In genomic region chr18:41265047-41265446, GRCh38 we compare ENCODE assay signal across 33 cellular contexts.
DNase-seq lines count a peak whose midpoint lies in the region; ATAC-seq, FAIRE-seq and TF ChIP-seq lines count a peak whose summit lies in the region.
"Had no signal": no experiment of that assay in that cellular context is flagged by ENCODE, and none has a peak within 500 bp of the region (broad histone marks: within the 10 kb centered on the region; RNA-seq: fewer than 3 reads in every experiment).

No MANE protein-coding gene starts in this region.

- no peaks in the 10 kb centered on the region for H3K79me2 ChIP-seq in OCI-LY3 (ENCODE audit: low read length)
- H3K79me2 ChIP-seq in H1 (ENCODE audit: control insufficient read depth in 1 of 2, insufficient read depth in 2 of 2, low read length in 2 of 2), result no peaks in the 10 kb centered on the region
- no peaks in the 10 kb centered on the region for H3K79me2 ChIP-seq in keratinocyte (ENCODE audit: control insufficient read depth, insufficient read depth, low read length)

- intact Hi-C loops in heart left ventricle (cut with DNase I), result no loop called here

- H3K27me3 Mint-ChIP-seq in activated T-cell treated with anti-CD3 and anti-CD28 coated beads, Interleukin-2, amount 50 U/mL, for 72 hours (ENCODE audit: low read depth), result no peaks in the 10 kb centered on the region
- H3K27me3 Mint-ChIP-seq in T-cell, result no peaks in the 10 kb centered on the region
- H3K27me3 Mint-ChIP-seq: activated naive CD8-positive, alpha-beta T cell; central memory CD8-positive, alpha-beta T cell; stimulated activated naive B cell treated with anti-CD40 and anti-IgM and Interleukin-4, amounts not matched to agents 10 μg/mL and 1 μg/mL and 100 μg/mL, for 72 hours; type B pancreatic cell had no signal

- no peaks in the 10 kb centered on the region for H4K20me1 ChIP-seq in OCI-LY3 (ENCODE audit: insufficient read depth, low read length)
- no peaks in the 10 kb centered on the region for H4K20me1 ChIP-seq in H1 (replicated peaks in 1 of 2; ENCODE audit: control insufficient read depth in 1 of 2, insufficient read depth in 2 of 2, low read length in 2 of 2)
- no peaks in the 10 kb centered on the region for H4K20me1 ChIP-seq in keratinocyte (ENCODE audit: control insufficient read depth, extremely low read depth, insufficient read depth, low read length)

- ATAC-seq in activated T-cell treated with anti-CD3 and anti-CD28 coated beads, Interleukin-2, amount 50 U/mL, for 72 hours (replicated peaks in 1 of 2), result no peak
- ATAC-seq in heart left ventricle (no peak), T-cell (replicated peaks in 1 of 4) (no peak)
- ATAC-seq: naive thymus-derived CD8-positive, alpha-beta T cell; stimulated activated naive B cell treated with anti-CD40 and anti-IgM and Interleukin-4, amounts not matched to agents 10 μg/mL and 1 μg/mL and 100 μg/mL, for 72 hours had no signal

- no peak overlapping the region for H2AK5ac ChIP-seq in H1 (ENCODE audit: low read depth, low read length)

- 91% methylated on average over 2 of the region's 2 CpGs; no CpG with 5 or more reads in 1 of the 2 experiments for WGBS in H1 (ENCODE audit: extremely low coverage in 1 of 2, insufficient coverage in 1 of 2, insufficient read length in 1 of 2, insufficient replicate concordance in 2 of 2, low coverage in 1 of 2, low lambda C conversion rate in 2 of 2, missing lambda C conversion rate in 1 of 2), 2 experiments
- 73 to 76% (median 75%) methylated on average over 2 of the region's 2 CpGs for WGBS in heart left ventricle, 4 donors

- no peaks in the 10 kb centered on the region for H3K4me1 ChIP-seq in OCI-LY3 (ENCODE audit: low read length)
- peaks cover 0 to 5% (median 2%) of the 10 kb centered on the region in 4 experiments; a peak in 1 of 7 replicates for H3K4me1 ChIP-seq in H1 (replicated peaks in 1 of 4; ENCODE audit: control insufficient read depth in 3 of 4, insufficient read depth in 4 of 4, low read length in 3 of 4)
- H3K4me1 ChIP-seq in keratinocyte (ENCODE audit: control insufficient read depth, extremely low read depth, insufficient read depth, low read length), result peaks cover 12% of the 10 kb centered on the region
- H3K4me1 ChIP-seq in heart left ventricle, result no peaks in the 10 kb centered on the region
- H3K4me1 ChIP-seq: ascending aorta, Caco-2, Peyer's patch had no signal

- TF ChIP-seq EP300 in H1 (IDR thresholded peaks at IDR 0.05; ENCODE audit: borderline replicate concordance in 1 of 2, low read depth in 2 of 2, low read length in 2 of 2), result no peak

- no peaks in the 10 kb centered on the region for H3K27me3 ChIP-seq in OCI-LY3 (ENCODE audit: low read depth, low read length)
- H3K27me3 ChIP-seq in H1 (replicated peaks in 1 of 4; ENCODE audit: control insufficient read depth in 3 of 4, extremely low read depth in 1 of 4, insufficient read depth in 3 of 4, low read length in 3 of 4), result no peaks in the 10 kb centered on the region
- H3K27me3 ChIP-seq in keratinocyte (ENCODE audit: control insufficient read depth, extremely low read depth, insufficient read depth, low read length), result no peaks in the 10 kb centered on the region
- H3K27me3 ChIP-seq in heart left ventricle, result no peaks in the 10 kb centered on the region
- H3K27me3 ChIP-seq: ascending aorta, Peyer's patch had no signal

- no peak for TF ChIP-seq RAD21 in H1 (IDR thresholded peaks at IDR 0.05 in 1 of 2, conservative IDR thresholded peaks at IDR 0.05 in 1 of 2; ENCODE audit: low read depth in 2 of 2, low read length in 2 of 2)

- no peak overlapping the region for H4K8ac ChIP-seq in H1 (ENCODE audit: extremely low read depth, insufficient read depth, low read length)

- H2BK15ac ChIP-seq in H1 (ENCODE audit: low read length), result no peak overlapping the region

- H2AFZ ChIP-seq in OCI-LY3 (ENCODE audit: low read depth, low read length), result peak overlapping the region; percentile 43; the same call in 1 of the 2 replicates
- 0 out of 2 replicates have a peak overlapping the region, but pooled peaks have one; percentile 18 for H2AFZ ChIP-seq in H1 (ENCODE audit: low read length)
- H2AFZ ChIP-seq in keratinocyte (ENCODE audit: control insufficient read depth, low read length), result peak overlapping the region; percentile 41

- H3K4me3 ChIP-seq in OCI-LY3 (ENCODE audit: low read length), result no peak overlapping the region
- no peak overlapping the region for H3K4me3 ChIP-seq in H1 (ENCODE audit: extremely low read depth in 1 of 4, insufficient read depth in 2 of 4, low read depth in 3 of 4, low read length in 4 of 4)
- H3K4me3 ChIP-seq in keratinocyte (ENCODE audit: control insufficient read depth in 2 of 3, extremely low read depth in 1 of 3, insufficient read depth in 2 of 3, low read depth in 1 of 3, low read length in 3 of 3), result no peak overlapping the region
- no peak overlapping the region for H3K4me3 ChIP-seq in heart left ventricle
- H3K4me3 ChIP-seq: ascending aorta, Peyer's patch, skin epidermis had no signal

- no peak for DNase-seq in H1 (ENCODE audit: low read depth in 1 of 2, low spot score in 2 of 2)
- no peak for DNase-seq in keratinocyte (ENCODE audit: low read depth, low spot score)
- DNase-seq in activated T-cell treated with anti-CD3 and anti-CD28 coated beads, Interleukin-2, amount 50 U/mL, for 72 hours, result no peak
- DNase-seq in heart left ventricle, result no peak
- no peak for DNase-seq in NCI-H2196 treated with DMSO at 0.1 percent for 48 hours (lab: John Stamatoyannopoulos, UW; ENCODE audit: unreplicated experiment)
- no peak for DNase-seq in T-cell
- DNase-seq: activated CD4-positive, alpha-beta T cell treated with anti-CD3 and anti-CD28 coated beads for 4 hours; activated CD8-positive, alpha-beta memory T cell treated with anti-CD3 and anti-CD28 coated beads for 24 hours; activated T-cell treated with anti-CD3 and anti-CD28 coated beads for 4 hours; Caco-2; dermis blood vessel endothelial cell; DMS53; glutamatergic neuron; HCEC 1CT; KG1; kidney; naive thymus-derived CD8-positive, alpha-beta T cell; NCI-H1417; NCI-H2029; Peyer's patch; SHP77 treated with DMSO at 0.1 percent for 48 hours; stimulated activated naive B cell treated with anti-CD40 and anti-IgM and Interleukin-4, amounts not matched to agents 10 μg/mL and 1 μg/mL and 100 μg/mL, for 72 hours had no signal

- CTCF ChIA-PET in H1 (lab: Charles Lee; ENCODE audit: partially characterized antibody), result no interaction called here
- CTCF ChIA-PET in T-cell (lab: Charles Lee), result no interaction called here

- H3K9me1 ChIP-seq in keratinocyte (ENCODE audit: control insufficient read depth, extremely low read depth, insufficient read depth, low read length), result no peaks in the 10 kb centered on the region

- H3K4me2 ChIP-seq in OCI-LY3 (ENCODE audit: low read length), result no peak overlapping the region
- H3K4me2 ChIP-seq in H1 (ENCODE audit: insufficient read depth in 1 of 2, low read depth in 2 of 2, low read length in 2 of 2), result no peak overlapping the region
- H3K4me2 ChIP-seq in keratinocyte (ENCODE audit: control insufficient read depth, extremely low read depth, insufficient read depth, low read depth, low read length), result no peak overlapping the region

- no peaks in the 10 kb centered on the region for H3K4me1 Mint-ChIP-seq in activated T-cell treated with anti-CD3 and anti-CD28 coated beads, Interleukin-2, amount 50 U/mL, for 72 hours (ENCODE audit: low read depth)
- no peaks in the 10 kb centered on the region for H3K4me1 Mint-ChIP-seq in T-cell
- H3K4me1 Mint-ChIP-seq: central memory CD8-positive, alpha-beta T cell; mesothelial cell of epicardium; naive thymus-derived CD8-positive, alpha-beta T cell; stimulated activated naive B cell treated with anti-CD40 and anti-IgM and Interleukin-4, amounts not matched to agents 10 μg/mL and 1 μg/mL and 100 μg/mL, for 72 hours had no signal

- no peak overlapping the region for H3K4me3 Mint-ChIP-seq in activated T-cell treated with anti-CD3 and anti-CD28 coated beads, Interleukin-2, amount 50 U/mL, for 72 hours
- H3K4me3 Mint-ChIP-seq in T-cell, result no peak overlapping the region
- H3K4me3 Mint-ChIP-seq: activated naive CD8-positive, alpha-beta T cell; central memory CD8-positive, alpha-beta T cell; mesothelial cell of epicardium; naive thymus-derived CD8-positive, alpha-beta T cell; stimulated activated naive B cell treated with anti-CD40 and anti-IgM and Interleukin-4, amounts not matched to agents 10 μg/mL and 1 μg/mL and 100 μg/mL, for 72 hours; type B pancreatic cell had no signal

- H3K9ac ChIP-seq in OCI-LY3 (ENCODE audit: low read length) (no peak overlapping the region), H1 (replicated peaks in 1 of 4; ENCODE audit: extremely low read depth in 1 of 4, low read depth in 3 of 4, low read length in 3 of 4) (no peak overlapping the region), keratinocyte (ENCODE audit: control insufficient read depth, extremely low read depth, insufficient read depth, low read length) (no peak overlapping the region)

- H3K23me2 ChIP-seq in H1 (ENCODE audit: low read depth, low read length), result no peaks in the 10 kb centered on the region

- dilution Hi-C loops in keratinocyte (cut with MboI; ENCODE audit: extremely low pct_ligation_motif_present, low sequenced_read_pairs), result no loop called here

- H3K36me3 ChIP-seq in OCI-LY3 (replicated peaks; ENCODE audit: low read depth, low read length), result no peaks in the 10 kb centered on the region
- no peaks in the 10 kb centered on the region for H3K36me3 ChIP-seq in H1 (ENCODE audit: control insufficient read depth in 2 of 4, insufficient read depth in 4 of 4, low read length in 3 of 4)
- no peaks in the 10 kb centered on the region for H3K36me3 ChIP-seq in keratinocyte (ENCODE audit: control insufficient read depth in 2 of 2, extremely low read depth in 1 of 2, insufficient read depth in 2 of 2, low read length in 2 of 2)
- H3K36me3 ChIP-seq in heart left ventricle, result no peaks in the 10 kb centered on the region
- H3K36me3 ChIP-seq: ascending aorta, Peyer's patch had no signal

- peaks cover 9% of the 10 kb centered on the region in 2 donors for H3K9me3 Mint-ChIP-seq in activated T-cell treated with anti-CD3 and anti-CD28 coated beads, Interleukin-2, amount 50 U/mL, for 72 hours
- H3K9me3 Mint-ChIP-seq in T-cell, result peaks cover 12 to 20% (median 15%) of the 10 kb centered on the region in 3 donors
- H3K9me3 Mint-ChIP-seq: mesothelial cell of epicardium had no signal

- no peak overlapping the region for H3K23ac ChIP-seq in H1 (ENCODE audit: insufficient read length)

- no peak for TF ChIP-seq POLR2A in H1 (IDR thresholded peaks at IDR 0.05; ENCODE audit: control extremely low read depth in 1 of 2, low read depth in 2 of 2, low read length in 2 of 2)
- no peak for TF ChIP-seq POLR2A in heart left ventricle (IDR thresholded peaks at IDR 0.05)

- no peak overlapping the region for H2BK12ac ChIP-seq in H1 (ENCODE audit: low read depth, low read length)

- H3K18ac ChIP-seq in H1 (ENCODE audit: extremely low read depth, low read length), result no peak overlapping the region

- no peaks in the 10 kb centered on the region for H3K79me1 ChIP-seq in H1 (ENCODE audit: low read depth, low read length)

- H3K9me3 ChIP-seq in OCI-LY3 (ENCODE audit: insufficient read depth, low read length) (no peaks in the 10 kb centered on the region), H1 (ENCODE audit: insufficient read depth in 2 of 2, low read depth in 1 of 2, low read length in 1 of 2) (no peaks in the 10 kb centered on the region), keratinocyte (ENCODE audit: control insufficient read depth, low read depth, low read length) (no peaks in the 10 kb centered on the region), heart left ventricle (no peaks in the 10 kb centered on the region)
- H3K9me3 ChIP-seq: ascending aorta, Caco-2, Peyer's patch had no signal

- H2BK120ac ChIP-seq in H1 (replicated peaks; ENCODE audit: low read depth, low read length), result no peak overlapping the region

- H3K27ac ChIP-seq in OCI-LY3 (ENCODE audit: low read length) (no peak overlapping the region), H1 (ENCODE audit: low read depth, low read length) (no peak overlapping the region), keratinocyte (ENCODE audit: control insufficient read depth, insufficient read depth, low read length) (no peak overlapping the region), heart left ventricle (no peak overlapping the region)
- H3K27ac ChIP-seq: ascending aorta, C4-2B, Peyer's patch, skin epidermis, VCaP had no signal

- H2BK5ac ChIP-seq in H1 (ENCODE audit: low read depth, low read length), result no peak overlapping the region

- H3K56ac ChIP-seq in H1 (replicated peaks; ENCODE audit: insufficient read length, low read depth, low read length), result no peak overlapping the region

- no peaks in the 10 kb centered on the region for H3K36me3 Mint-ChIP-seq in activated T-cell treated with anti-CD3 and anti-CD28 coated beads, Interleukin-2, amount 50 U/mL, for 72 hours (ENCODE audit: insufficient read depth in 2 of 2)
- H3K36me3 Mint-ChIP-seq in T-cell, result no peaks in the 10 kb centered on the region
- H3K36me3 Mint-ChIP-seq: activated naive CD8-positive, alpha-beta T cell; mesothelial cell of epicardium; naive thymus-derived CD8-positive, alpha-beta T cell; stimulated activated naive B cell treated with anti-CD40 and anti-IgM and Interleukin-4, amounts not matched to agents 10 μg/mL and 1 μg/mL and 100 μg/mL, for 72 hours; type B pancreatic cell had no signal

- no peak overlapping the region for H3K27ac Mint-ChIP-seq in activated T-cell treated with anti-CD3 and anti-CD28 coated beads, Interleukin-2, amount 50 U/mL, for 72 hours
- H3K27ac Mint-ChIP-seq in T-cell, result no peak overlapping the region
- H3K27ac Mint-ChIP-seq: activated naive CD8-positive, alpha-beta T cell; mesothelial cell of epicardium; naive thymus-derived CD8-positive, alpha-beta T cell; stimulated activated naive B cell treated with anti-CD40 and anti-IgM and Interleukin-4, amounts not matched to agents 10 μg/mL and 1 μg/mL and 100 μg/mL, for 72 hours; type B pancreatic cell had no signal

- no peak overlapping the region for H3K14ac ChIP-seq in H1 (ENCODE audit: insufficient read length)

- no peak overlapping the region for H4K91ac ChIP-seq in H1 (replicated peaks; ENCODE audit: insufficient read length, low read length)

- no peak overlapping the region for H3K4ac ChIP-seq in H1 (replicated peaks; ENCODE audit: insufficient read length, low read depth, low read length)

- H2BK20ac ChIP-seq in H1 (ENCODE audit: low read length), result no peak overlapping the region

- TF ChIP-seq CTCF in OCI-LY3 (IDR thresholded peaks at IDR 0.05; ENCODE audit: low read depth, low read length) (no peak), H1 (IDR thresholded peaks at IDR 0.05; ENCODE audit: control extremely low read depth in 1 of 3, insufficient read depth in 1 of 3, low read depth in 1 of 3, low read length in 3 of 3) (no peak), keratinocyte (optimal IDR thresholded peaks at IDR 0.05 in 1 of 3, IDR thresholded peaks at IDR 0.05 in 1 of 3, conservative IDR thresholded peaks at IDR 0.05 in 1 of 3; ENCODE audit: extremely low read depth in 1 of 3, insufficient read depth in 2 of 3, low read length in 3 of 3) (no peak), heart left ventricle (IDR thresholded peaks at IDR 0.05) (no peak)

- no peak overlapping the region for H4K5ac ChIP-seq in H1 (ENCODE audit: insufficient read length, low read depth, low read length)

- POLR2A ChIA-PET in H1 (lab: Charles Lee; ENCODE audit: partially characterized antibody) (no interaction called here), T-cell (lab: Charles Lee) (no interaction called here)

- FAIRE-seq in H1 (lab: Jason Lieb, UNC) (no peak), keratinocyte (lab: Jason Lieb, UNC) (no peak)
- FAIRE-seq: endometrium, G401.6, kidney had no signal
